Comparison of ENCODE assay signal across 22 cellular contexts in genomic region chr7:124196519-124196918, GRCh38.
"Had no signal": no experiment of that assay in that cellular context is flagged by ENCODE, and none has a peak within 500 bp of the region (broad histone marks: within the 10 kb centered on the region; RNA-seq: fewer than 3 reads in every experiment).

No MANE protein-coding gene starts in this region.

- ATAC-seq: foreskin keratinocyte, gastroesophageal sphincter, left colon, left lobe of liver, lower lobe of right lung had no signal

- H3K36me3 ChIP-seq: esophagus muscularis mucosa, gastroesophageal sphincter, left ventricle myocardium inferior, lower lobe of right lung had no signal

- H3K9me3 ChIP-seq: esophagus muscularis mucosa, gastroesophageal sphincter, left ventricle myocardium inferior, lower lobe of right lung had no signal

- DNase-seq: dermis blood vessel endothelial cell; dorsolateral prefrontal cortex; effector CD4-positive, alpha-beta T cell; effector memory CD4-positive, alpha-beta T cell; foreskin keratinocyte; glutamatergic neuron; head of caudate nucleus; hypothalamus; immature natural killer cell; islet precursor cell; kidney; kidney glomerular epithelial cell; left colon; left ventricle myocardium inferior; lower lobe of right lung; mesendoderm had no signal

- H3K4me1 Mint-ChIP-seq: immature natural killer cell, memory B cell had no signal

- H3K36me3 Mint-ChIP-seq: memory B cell had no signal

- H3K27me3 ChIP-seq: dorsolateral prefrontal cortex, esophagus muscularis mucosa, gastroesophageal sphincter, hepatocyte had no signal

- H3K27me3 Mint-ChIP-seq: memory B cell had no signal

- H3K27ac Mint-ChIP-seq: immature natural killer cell, memory B cell had no signal

- H3K4me1 ChIP-seq: esophagus muscularis mucosa, foreskin keratinocyte, gastroesophageal sphincter, lower lobe of right lung had no signal

- H3K9me3 Mint-ChIP-seq: memory B cell had no signal

- H3K4me3 ChIP-seq: coronary artery, dorsolateral prefrontal cortex, esophagus muscularis mucosa, gastroesophageal sphincter, hepatocyte, left ventricle myocardium inferior, lower lobe of right lung had no signal

- H3K4me3 Mint-ChIP-seq: immature natural killer cell, memory B cell had no signal

- H3K27ac ChIP-seq: coronary artery, dorsolateral prefrontal cortex, esophagus muscularis mucosa, foreskin keratinocyte, gastroesophageal sphincter, hepatocyte, left ventricle myocardium inferior, lower lobe of right lung had no signal
